ENCODE assay signal across 16 cellular contexts in genomic region chr2:214322662-214323061, GRCh38.
"Had no signal": no experiment of that assay in that cellular context is flagged by ENCODE, and none has a peak within 500 bp of the region (broad histone marks: within the 10 kb centered on the region; RNA-seq: fewer than 3 reads in every experiment).

No MANE protein-coding gene starts in this region.

- H3K4me3 ChIP-seq: mucosa of descending colon, testis, upper lobe of right lung had no signal

- DNase-seq: activated CD4-positive, alpha-beta T cell treated with anti-CD3 and anti-CD28 coated beads, Interleukin-2, amount 50 U/mL, for 4 hours; activated CD8-positive, alpha-beta memory T cell treated with anti-CD3 and anti-CD28 coated beads, Interleukin-2, amount 10 ng/mL, durations not matched to agents 7 days and 5 days; activated effector memory CD4-positive, alpha-beta T cell treated with Interleukin-2 at 50 U/mL for 16 hours; activated T-cell treated with anti-CD3 and anti-CD28 coated beads, Interleukin-2, amount 50 U/mL, for 24 hours; amniotic stem cell; cerebellar nuclear complex; erythroblast; mucosa of descending colon; natural killer cell; stimulated activated CD4-positive, alpha-beta T cell treated with anti-CD3 and anti-CD28 coated beads, Interleukin-2, amount 100 ng/mL, for 48 hours; stimulated activated naive CD8-positive, alpha-beta T cell treated with anti-CD3 and anti-CD28 coated beads, Interleukin-15, Interleukin-2, amounts not matched to agents 100 U/mL and 50 U/mL, for 24 hours; testis; upper lobe of right lung had no signal

- H3K4me1 ChIP-seq: testis, upper lobe of right lung had no signal

- ATAC-seq: activated CD4-positive, CD25-positive, alpha-beta regulatory T cell treated with anti-CD3 and anti-CD28 coated beads, Interleukin-2, amount 50 U/mL, for 24 hours; activated CD8-positive, alpha-beta memory T cell treated with anti-CD3 and anti-CD28 coated beads, Interleukin-2, amount 10 ng/mL, durations not matched to agents 7 days and 5 days; activated naive CD4-positive, alpha-beta T cell treated with anti-CD3 and anti-CD28 coated beads, Interleukin-2, amount 50 U/mL, for 72 hours; mucosa of descending colon; natural killer cell; sciatic nerve; stimulated activated naive CD8-positive, alpha-beta T cell treated with anti-CD3 and anti-CD28 coated beads, Interleukin-15, Interleukin-2, amounts not matched to agents 100 U/mL and 50 U/mL, for 24 hours; upper lobe of right lung had no signal

- H3K27me3 ChIP-seq: testis, upper lobe of right lung had no signal

- H3K27ac ChIP-seq: testis, upper lobe of right lung had no signal

- H3K9me3 ChIP-seq: mucosa of descending colon, testis, upper lobe of right lung had no signal

- H3K36me3 ChIP-seq: upper lobe of right lung had no signal
